ENCODE assay signal across 8 cellular contexts in the genomic region with DNA sequence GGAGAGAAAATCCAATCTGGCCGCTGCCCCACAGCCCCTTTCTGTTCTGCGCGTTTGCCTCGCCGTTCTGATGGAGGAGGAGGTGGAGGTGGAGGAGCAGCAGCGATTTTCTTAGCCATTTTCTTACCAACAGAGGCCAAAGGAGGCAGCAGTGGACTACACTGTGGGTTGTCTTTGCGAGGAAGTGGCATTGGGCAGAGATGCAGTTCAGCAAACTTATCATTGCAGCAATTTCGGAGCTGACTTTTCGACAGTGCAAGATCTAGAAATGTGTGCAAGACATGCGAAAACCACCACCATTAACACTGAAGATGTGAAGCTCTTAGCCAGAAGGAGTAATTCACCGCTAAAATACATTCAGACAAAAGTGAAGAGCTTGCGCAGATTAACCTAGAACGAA. TPM values are rescaled to one million over a fixed set of nuclear protein-coding genes. Genes with fewer than 3 reads are reported as not detected.
DNase-seq lines count a peak whose midpoint lies in the region; ATAC-seq and TF ChIP-seq lines count a peak whose summit lies in the region.

No MANE protein-coding gene starts in this region.

- H3K9me3 ChIP-seq in Caco-2 (no peaks in the 10 kb centered on the region), neuronal stem cell (replicated peaks in 1 of 2; ENCODE audit: control insufficient read depth in 2 of 2, insufficient read depth in 1 of 2, low read depth in 1 of 2, low read length in 2 of 2) (peaks cover 0 to 4% of the 10 kb centered on the region in 2 donors)

- no peak overlapping the region for H3K23ac ChIP-seq in neuronal stem cell (ENCODE audit: low read depth, low read length, poor library complexity)

- no peak overlapping the region for H2AK5ac ChIP-seq in neuronal stem cell (ENCODE audit: low read depth, low read length)

- H3K4ac ChIP-seq in neuronal stem cell (ENCODE audit: low read length), result no peak overlapping the region

- POLR2A ChIA-PET in Caco-2 (lab: Charles Lee), result interaction anchor here (1.6 kb wide), 1 partner anchor 257 kb away, joined by 9 read pairs; no protein-coding TSS in a partner anchor

- peaks cover 18% of the 10 kb centered on the region for H3K4me1 ChIP-seq in Caco-2
- peaks cover 0 to 4% of the 10 kb centered on the region in 2 donors for H3K4me1 ChIP-seq in neuronal stem cell (ENCODE audit: control insufficient read depth in 2 of 2, insufficient read depth in 1 of 2, low read depth in 1 of 2, low read length in 2 of 2)

- TF ChIP-seq CTCF in Caco-2 (IDR thresholded peaks at IDR 0.05; ENCODE audit: insufficient read depth in 1 of 2, low read depth in 1 of 2, low read length in 1 of 2, severe bottlenecking in 1 of 2, unreplicated experiment in 1 of 2) (peak; percentile 65 to 79), LNCAP (IDR thresholded peaks at IDR 0.05) (peak; percentile 62), epithelial cell of proximal tubule (conservative IDR thresholded peaks at IDR 0.05; ENCODE audit: low read depth, low read length) (peak; percentile 62)

- H3K36me3 ChIP-seq in Caco-2 (ENCODE audit: control insufficient read depth, insufficient read depth, low read length), result no peaks in the 10 kb centered on the region
- peaks cover 0 to 19% of the 10 kb centered on the region in 2 donors for H3K36me3 ChIP-seq in neuronal stem cell (replicated peaks in 1 of 2; ENCODE audit: control insufficient read depth in 2 of 2, insufficient read depth in 2 of 2, low read length in 2 of 2)

- no peak overlapping the region for H4K91ac ChIP-seq in neuronal stem cell (ENCODE audit: low read depth, low read length, poor library complexity)

- no peaks in the 10 kb centered on the region for H3K9me3 Mint-ChIP-seq in Caco-2 (ENCODE audit: unreplicated experiment)

- DNase-seq in Caco-2, result peak; percentile 76 to 79
- DNase-seq in activated CD4-positive, alpha-beta T cell treated with anti-CD3 and anti-CD28 coated beads, Interleukin-2, amount 50 U/mL, for 48 hours, result peak; percentile 16 to 18
- no peak for DNase-seq in epithelial cell of proximal tubule (ENCODE audit: low read depth)
- peak; percentile 30 for DNase-seq in neuronal stem cell (ENCODE audit: low spot score)
- no peak for DNase-seq in inferior parietal cortex (ENCODE audit: extremely low spot score)
- no peak for DNase-seq in NK-92 (lab: John Stamatoyannopoulos, UW; ENCODE audit: unreplicated experiment)

- no peak overlapping the region for H3K9ac ChIP-seq in neuronal stem cell (ENCODE audit: low read depth, low read length, poor library complexity)

- H3K27ac Mint-ChIP-seq in Caco-2 (ENCODE audit: unreplicated experiment), result peak overlapping the region; percentile 89

- intact Hi-C loops in Caco-2 (cut with micrococcal nuclease; ENCODE audit: unreplicated experiment), result loop anchor here (5.0 to 10.0 kb wide), 3 partner anchors 52 to 839 kb away; no protein-coding TSS in a partner anchor

- H3K4me3 Mint-ChIP-seq in Caco-2 (ENCODE audit: unreplicated experiment), result peak overlapping the region; percentile 93

- H3K36me3 Mint-ChIP-seq in Caco-2 (ENCODE audit: insufficient read depth, unreplicated experiment), result peaks cover 32% of the 10 kb centered on the region

- H3K27me3 ChIP-seq in Caco-2 (replicated peaks; ENCODE audit: control insufficient read depth, insufficient read depth, low read length), result no peaks in the 10 kb centered on the region
- H3K27me3 ChIP-seq in neuronal stem cell (ENCODE audit: control insufficient read depth in 3 of 3, insufficient read depth in 3 of 3, low read depth in 1 of 3, low read length in 3 of 3), result no peaks in the 10 kb centered on the region

- no CpG with 5 or more reads among the region's 13 CpGs for WGBS in neuronal stem cell (ENCODE audit: extremely low coverage in 2 of 2, insufficient read length in 2 of 2, insufficient replicate concordance in 1 of 2), 2 donors

- H3K18ac ChIP-seq in neuronal stem cell (ENCODE audit: low read length), result no peak overlapping the region

- no peak overlapping the region for H2AFZ ChIP-seq in neuronal stem cell (ENCODE audit: low read length)

- H3K27me3 Mint-ChIP-seq in Caco-2 (ENCODE audit: insufficient read depth, unreplicated experiment), result no peaks in the 10 kb centered on the region

- H2BK12ac ChIP-seq in neuronal stem cell (ENCODE audit: low read length), result no peak overlapping the region

- no peak overlapping the region for H2BK5ac ChIP-seq in neuronal stem cell (ENCODE audit: low read length)

- H3K79me1 ChIP-seq in neuronal stem cell (ENCODE audit: low read depth, low read length), result no peaks in the 10 kb centered on the region

- no peak overlapping the region for H3K4me2 ChIP-seq in neuronal stem cell (ENCODE audit: insufficient read depth, low read length, poor library complexity, severe bottlenecking)

- peak overlapping the region; percentile 83 for H3K4me3 ChIP-seq in Caco-2 (ENCODE audit: low read depth, low read length)
- H3K4me3 ChIP-seq in epithelial cell of proximal tubule (ENCODE audit: low read depth, low read length), result peak overlapping the region; percentile 87
- H3K4me3 ChIP-seq in neuronal stem cell (ENCODE audit: low read length in 2 of 2), result no peak overlapping the region

- no peak overlapping the region for H3K27ac ChIP-seq in neuronal stem cell (replicated peaks; ENCODE audit: low read length)

- BruUV-seq in Caco-2 (replicated peaks; lab: Mats Ljungman, UMichigan), result no TSS peak

- CTCF ChIA-PET in Caco-2 (lab: Charles Lee), result interaction anchor here (0.6 to 2.4 kb wide), 14 partner anchors 11 to 1057 kb away, joined by 3 to 31 read pairs (median 4); no protein-coding TSS in a partner anchor

- H3K14ac ChIP-seq in neuronal stem cell (ENCODE audit: low read length), result no peak overlapping the region

- H4K8ac ChIP-seq in neuronal stem cell (ENCODE audit: low read depth, low read length), result no peak overlapping the region

- no peak overlapping the region for H2BK15ac ChIP-seq in neuronal stem cell (ENCODE audit: low read length)

- no peak for ATAC-seq in HG02973 (IDR thresholded peaks at IDR 0.05; ENCODE audit: unreplicated experiment)

- no peak overlapping the region for H2BK120ac ChIP-seq in neuronal stem cell (ENCODE audit: low read depth, low read length)

- H3K4me1 Mint-ChIP-seq in Caco-2 (ENCODE audit: low read depth, unreplicated experiment), result peaks cover 31% of the 10 kb centered on the region

RNA-seq across cellular contexts. Expression of a gene that starts 1.9 kb away (rescaled TPM):
- total RNA-seq in Caco-2 (2022) (40.6 and 42.5 TPM in 2 replicates), epithelial cell of proximal tubule (22.1 and 35.6 TPM in 2 replicates)
- 21.3 TPM for polyA plus RNA-seq in neuronal stem cell (2013, experiment 1 of 2)
- polyA plus RNA-seq in neuronal stem cell (2013, experiment 2 of 2), result 22.6 TPM

Comparison
In these comparisons a context has a peak if more than half of its experiments do, and no peak if none do; other contexts are left out.
1. DNase-seq: peak in Caco-2 (2 of 2), activated CD4-positive, alpha-beta T cell treated with anti-CD3 and anti-CD28 coated beads, Interleukin-2, amount 50 U/mL, for 48 hours (2 of 2) and neuronal stem cell (single experiment); none in epithelial cell of proximal tubule (single experiment), inferior parietal cortex (single experiment) and NK-92 (single experiment).
2. H3K4me3 ChIP-seq: peak in Caco-2 (single experiment) and epithelial cell of proximal tubule (single experiment); none in neuronal stem cell (0 of 2).
3. Peak in every context shown above with its lines, with median percentiles within 50 percentile points of each other: CTCF ChIP-seq.